ENCODE assay signal across 24 cellular contexts in genomic region chr1:97482022-97482421, GRCh38.
"Had no signal": no experiment of that assay in that cellular context is flagged by ENCODE, and none has a peak within 500 bp of the region (broad histone marks: within the 10 kb centered on the region; RNA-seq: fewer than 3 reads in every experiment).

No MANE protein-coding gene starts in this region.

- H3K4me3 ChIP-seq: colonic mucosa, coronary artery, dorsolateral prefrontal cortex, esophagus muscularis mucosa, esophagus squamous epithelium, gastrocnemius medialis, gastroesophageal sphincter, heart left ventricle, heart right ventricle had no signal

- H3K27me3 ChIP-seq: colonic mucosa, dorsolateral prefrontal cortex, esophagus muscularis mucosa, esophagus squamous epithelium, foreskin keratinocyte, gastrocnemius medialis, gastroesophageal sphincter, heart left ventricle, heart right ventricle had no signal

- H3K27ac ChIP-seq: colonic mucosa, coronary artery, dorsolateral prefrontal cortex, epithelial cell of prostate, esophagus muscularis mucosa, esophagus squamous epithelium, foreskin keratinocyte, gastrocnemius medialis, gastroesophageal sphincter, heart left ventricle, heart right ventricle had no signal

- H3K4me1 ChIP-seq: colonic mucosa, esophagus muscularis mucosa, esophagus squamous epithelium, foreskin keratinocyte, gastrocnemius medialis, gastroesophageal sphincter, heart left ventricle, heart right ventricle had no signal

- H3K36me3 ChIP-seq: colonic mucosa, esophagus muscularis mucosa, esophagus squamous epithelium, gastrocnemius medialis, gastroesophageal sphincter, heart left ventricle had no signal

- H3K9me3 ChIP-seq: colonic mucosa, esophagus squamous epithelium, gastrocnemius medialis had no signal

- DNase-seq: colonic mucosa; cortex of kidney; dermis blood vessel endothelial cell; dorsolateral prefrontal cortex; effector CD4-positive, alpha-beta T cell; effector CD8-positive, alpha-beta T cell; effector memory CD4-positive, alpha-beta T cell; effector memory CD8-positive, alpha-beta T cell; endodermal cell; erythroblast; esophagus squamous epithelium; foreskin fibroblast; foreskin keratinocyte; foreskin melanocyte; gastrocnemius medialis; glutamatergic neuron; head of caudate nucleus; heart left ventricle; heart right ventricle had no signal

- ATAC-seq: effector memory CD8-positive, alpha-beta T cell; esophagus mucosa; foreskin keratinocyte; gastrocnemius medialis; gastroesophageal sphincter; heart left ventricle; heart right ventricle had no signal
